ENCODE assay signal across 9 cellular contexts in the genomic region with DNA sequence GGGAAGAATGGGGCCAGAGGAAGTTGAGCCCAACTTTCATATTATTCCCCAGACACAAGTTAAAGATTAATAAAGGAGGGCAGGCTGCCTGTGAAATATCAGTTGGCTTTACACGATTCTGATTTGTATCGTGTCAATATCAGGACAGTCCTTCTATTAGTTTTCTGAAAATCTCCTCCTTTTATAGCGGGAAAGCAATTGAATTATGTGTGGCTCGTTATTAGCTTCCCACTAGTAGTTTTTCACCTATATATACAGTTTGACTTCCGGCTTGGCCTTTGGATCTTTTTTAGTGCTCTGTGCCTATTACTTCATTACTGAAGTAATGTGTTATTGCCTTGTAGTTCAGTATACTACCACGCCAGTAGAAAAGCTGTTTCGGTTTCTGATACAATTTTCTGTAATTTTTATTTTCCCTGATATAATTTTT. TPM values are rescaled to one million over a fixed set of nuclear protein-coding genes. Genes with fewer than 3 reads are reported as not detected.
A peak's percentile ranks its signal among the peaks of the same experiment; 100 is the strongest.
DNase-seq lines count a peak whose midpoint lies in the region; ATAC-seq and TF ChIP-seq lines count a peak whose summit lies in the region.
"Had no signal": no experiment of that assay in that cellular context is flagged by ENCODE, and none has a peak within 500 bp of the region (broad histone marks: within the 10 kb centered on the region; RNA-seq: fewer than 3 reads in every experiment).

No MANE protein-coding gene starts in this region.

- H3K36me3 Mint-ChIP-seq in MCF 10A (ENCODE audit: insufficient read depth, unreplicated experiment) (peaks cover 28% of the 10 kb centered on the region), CD14-positive monocyte (peaks cover 17% of the 10 kb centered on the region in 2 donors)

- H3K4me3 ChIP-seq in left ventricle myocardium inferior (peak overlapping the region; percentile 98), mesenchymal stem cell (ENCODE audit: insufficient read depth in 1 of 2, low read depth in 1 of 2, low read length in 2 of 2) (peak overlapping the region in 1 of 2 experiments; percentile 78), vagina (peak overlapping the region; percentile 81 to 97)

- peak overlapping the region; percentile 98 for H3K9ac ChIP-seq in mesenchymal stem cell (ENCODE audit: low read length)

- POLR2A ChIA-PET in MCF 10A (lab: Yijun Ruan, JAX), result interaction anchor here (0.6 to 9.3 kb wide), 31 partner anchors 10 to 695 kb away, joined by 3 to 288 read pairs (median 8); no protein-coding TSS in a partner anchor

- CTCF ChIA-PET in MCF 10A (lab: Yijun Ruan, JAX), result interaction anchor here (0.6 to 3.9 kb wide), 8 partner anchors 35 to 177 kb away, joined by 3 to 41 read pairs (median 4); no protein-coding TSS in a partner anchor

- H3K4me1 Mint-ChIP-seq in MCF 10A (ENCODE audit: insufficient read depth, unreplicated experiment) (peaks cover 15% of the 10 kb centered on the region), CD14-positive monocyte (peaks cover 39% of the 10 kb centered on the region)

- peak overlapping the region; percentile 73 for H3K4me3 Mint-ChIP-seq in MCF 10A (ENCODE audit: unreplicated experiment)
- H3K4me3 Mint-ChIP-seq in CD14-positive monocyte, result peak overlapping the region in 1 of 2 donors; percentile 97

- H3K27ac ChIP-seq in left ventricle myocardium inferior (replicated peaks), result peak overlapping the region; percentile 99
- peak overlapping the region; percentile 94 for H3K27ac ChIP-seq in mesenchymal stem cell (ENCODE audit: low read length, poor library complexity, severe bottlenecking)
- H3K27ac ChIP-seq in vagina, result peak overlapping the region; percentile 98

- H2BK12ac ChIP-seq in mesenchymal stem cell (ENCODE audit: low read length in 2 of 2), result no peak overlapping the region

- no peak overlapping the region for H2BK120ac ChIP-seq in mesenchymal stem cell (ENCODE audit: low read depth, low read length)

- peak overlapping the region; percentile 60 for H3K4me2 ChIP-seq in mesenchymal stem cell (ENCODE audit: low read length, poor library complexity, severe bottlenecking)

- H3K27me3 ChIP-seq in left ventricle myocardium inferior (ENCODE audit: low read depth), result no peaks in the 10 kb centered on the region
- no peaks in the 10 kb centered on the region for H3K27me3 ChIP-seq in mesenchymal stem cell (ENCODE audit: control insufficient read depth in 1 of 2, insufficient read depth in 1 of 2, low read length in 2 of 2)
- H3K27me3 ChIP-seq in vagina, result no peaks in the 10 kb centered on the region

- DNase-seq in left ventricle myocardium inferior (no peak), left ventricle myocardium superior (no peak), MCF 10A (ENCODE audit: unreplicated experiment) (peak; percentile 47), mesenchymal stem cell (peak; percentile 52), vagina (ENCODE audit: extremely low spot score in 2 of 2) (no peak), CD14-positive monocyte (ENCODE audit: low spot score) (no peak), OCI-M2 (lab: John Stamatoyannopoulos, UW; ENCODE audit: unreplicated experiment) (no peak)
- DNase-seq in stimulated activated CD4-positive, alpha-beta T cell treated with anti-CD3 and anti-CD28 coated beads, Interleukin-15, amount 100 ng/mL, for 24 hours, result no peak
- DNase-seq: cortex of kidney had no signal

- peaks cover 20% of the 10 kb centered on the region for H3K36me3 ChIP-seq in left ventricle myocardium inferior
- H3K36me3 ChIP-seq in mesenchymal stem cell (ENCODE audit: control insufficient read depth in 1 of 2, insufficient read depth in 2 of 2, low read depth in 1 of 2, low read length in 2 of 2), result peaks cover 3 to 14% of the 10 kb centered on the region in 2 experiments
- H3K36me3 ChIP-seq in vagina, result no peaks in the 10 kb centered on the region

- no peak overlapping the region for H2BK15ac ChIP-seq in mesenchymal stem cell (ENCODE audit: low read depth, poor library complexity, severe bottlenecking)

- no peak for TF ChIP-seq POLR2A in vagina (IDR thresholded peaks at IDR 0.05)

- H3K27ac Mint-ChIP-seq in MCF 10A (ENCODE audit: low read depth, unreplicated experiment) (peak overlapping the region; percentile 85), CD14-positive monocyte (peak overlapping the region in 2 of 7 donors; percentile 83 to 87)

- no peak overlapping the region for H2BK5ac ChIP-seq in mesenchymal stem cell (ENCODE audit: low read depth, low read length, poor library complexity, severe bottlenecking)

- H3K23ac ChIP-seq in mesenchymal stem cell (ENCODE audit: low read length in 2 of 2), result no peak overlapping the region

- BruUV-seq in MCF 10A (replicated peaks; lab: Mats Ljungman, UMichigan), result no TSS peak

- no peak for ATAC-seq in left ventricle myocardium superior

- TF ChIP-seq CTCF in left ventricle myocardium inferior (IDR thresholded peaks at IDR 0.05; ENCODE audit: borderline replicate concordance) (no peak), MCF 10A (IDR thresholded peaks at IDR 0.05; ENCODE audit: unreplicated experiment) (no peak), vagina (IDR thresholded peaks at IDR 0.05) (no peak), CD14-positive monocyte (IDR thresholded peaks at IDR 0.05) (no peak)

- H3K18ac ChIP-seq in mesenchymal stem cell (ENCODE audit: low read depth in 1 of 2, low read length in 2 of 2), result no peak overlapping the region

- no peaks in the 10 kb centered on the region for H3K9me3 ChIP-seq in left ventricle myocardium inferior (replicated peaks)
- no peaks in the 10 kb centered on the region for H3K9me3 ChIP-seq in mesenchymal stem cell (ENCODE audit: control insufficient read depth, low read length)
- no peaks in the 10 kb centered on the region for H3K9me3 ChIP-seq in vagina

- no peaks in the 10 kb centered on the region for H3K9me3 Mint-ChIP-seq in MCF 10A (ENCODE audit: unreplicated experiment)
- H3K9me3 Mint-ChIP-seq in CD14-positive monocyte, result no peaks in the 10 kb centered on the region

- H3K27me3 Mint-ChIP-seq in MCF 10A (ENCODE audit: insufficient read depth, unreplicated experiment) (no peaks in the 10 kb centered on the region), CD14-positive monocyte (ENCODE audit: low read depth in 3 of 3) (peaks cover 0 to 5% (median 3%) of the 10 kb centered on the region in 3 donors)

- intact Hi-C loops in left ventricle myocardium inferior (cut with micrococcal nuclease) (no loop called here), left ventricle myocardium superior (cut with micrococcal nuclease) (loop anchor here (5.0 to 10.0 kb wide), 2 partner anchors 41 to 91 kb away; no protein-coding TSS in a partner anchor), MCF 10A (cut with micrococcal nuclease) (loop anchor here (1.0 to 5.0 kb wide), 5 partner anchors 35 to 151 kb away; no protein-coding TSS in a partner anchor), vagina (cut with DNase I) (loop anchor here (10.0 kb wide), 2 partner anchors 71 to 111 kb away; no protein-coding TSS in a partner anchor), CD14-positive monocyte (cut with micrococcal nuclease) (no loop called here)

- H2AFZ ChIP-seq in mesenchymal stem cell (ENCODE audit: low read depth, low read length), result no peak overlapping the region

- H3K4me1 ChIP-seq in left ventricle myocardium inferior, result peaks cover 70% of the 10 kb centered on the region
- no peaks in the 10 kb centered on the region for H3K4me1 ChIP-seq in mesenchymal stem cell (ENCODE audit: control insufficient read depth, insufficient read depth, low read depth, low read length)
- H3K4me1 ChIP-seq in vagina, result peaks cover 28% of the 10 kb centered on the region

- no peak overlapping the region for H4K91ac ChIP-seq in mesenchymal stem cell (ENCODE audit: low read length)

- no peak overlapping the region for H2AK5ac ChIP-seq in mesenchymal stem cell (ENCODE audit: low read length, severe bottlenecking)

- H3K79me1 ChIP-seq in mesenchymal stem cell (replicated peaks; ENCODE audit: low read length, poor library complexity, severe bottlenecking), result peaks cover 1% of the 10 kb centered on the region

- H3K4ac ChIP-seq in mesenchymal stem cell (ENCODE audit: low read depth in 1 of 2, low read length in 2 of 2), result no peak overlapping the region

- H3K14ac ChIP-seq in mesenchymal stem cell (ENCODE audit: low read length in 2 of 2), result no peak overlapping the region

- no CpG with 5 or more reads among the region's 7 CpGs for WGBS in mesenchymal stem cell

- no peak overlapping the region for H4K8ac ChIP-seq in mesenchymal stem cell (ENCODE audit: low read length)

RNA-seq across cellular contexts. Expression of gene PDLIM5, which starts 1.8 kb away (rescaled TPM):
- total RNA-seq in left ventricle myocardium inferior (982 TPM), left ventricle myocardium superior (1,169 TPM), MCF 10A (2022) (151 and 158 TPM in 2 replicates), vagina (137 TPM)
- 93.5 TPM for polyA plus RNA-seq in mesenchymal stem cell (2013, experiment 1 of 2)
- 92.0 TPM for polyA plus RNA-seq in mesenchymal stem cell (2013, experiment 2 of 2)
- 100 to 1,000 TPM in 1 of 2 donors, 10 to 100 TPM in 1; 80.9 to 105 TPM for polyA plus RNA-seq in CD14-positive monocyte

Comparison
In these comparisons a context has a peak if more than half of its experiments do, and no peak if none do; other contexts are left out.
1. intact Hi-C loops: an anchor here in left ventricle myocardium superior (5.0 to 10.0 kb wide), MCF 10A (1.0 to 5.0 kb wide) and vagina (10.0 kb wide); none called in left ventricle myocardium inferior and CD14-positive monocyte.
2. DNase-seq: peak in MCF 10A (single experiment) and mesenchymal stem cell (single experiment); none in left ventricle myocardium inferior (single experiment), left ventricle myocardium superior (single experiment), vagina (0 of 2), CD14-positive monocyte (single experiment), OCI-M2 (single experiment) and stimulated activated CD4-positive, alpha-beta T cell treated with anti-CD3 and anti-CD28 coated beads, Interleukin-15, amount 100 ng/mL, for 24 hours (single experiment).
3. Peak in every context shown above with its lines, with median percentiles within 50 percentile points of each other: H3K27ac ChIP-seq.